Comparison of ENCODE assay signal across 1 cellular context in genomic region chr5:32295966-32296772, GRCh38.
TF ChIP-seq lines count a peak whose summit lies in the region.

No MANE protein-coding gene starts in this region.

TF ChIP-seq in K562, 482 proteins besides CTCF, POLR2A, EP300 and RAD21:
- TF ChIP-seq MGA (IDR thresholded peaks at IDR 0.05) (peak; percentile 33; the same call in 1 of the 2 replicates), L3MBTL2 (IDR thresholded peaks at IDR 0.05) (0 out of 2 replicates have a peak, but pooled peaks have one; percentile 46)
